In the genomic region with DNA sequence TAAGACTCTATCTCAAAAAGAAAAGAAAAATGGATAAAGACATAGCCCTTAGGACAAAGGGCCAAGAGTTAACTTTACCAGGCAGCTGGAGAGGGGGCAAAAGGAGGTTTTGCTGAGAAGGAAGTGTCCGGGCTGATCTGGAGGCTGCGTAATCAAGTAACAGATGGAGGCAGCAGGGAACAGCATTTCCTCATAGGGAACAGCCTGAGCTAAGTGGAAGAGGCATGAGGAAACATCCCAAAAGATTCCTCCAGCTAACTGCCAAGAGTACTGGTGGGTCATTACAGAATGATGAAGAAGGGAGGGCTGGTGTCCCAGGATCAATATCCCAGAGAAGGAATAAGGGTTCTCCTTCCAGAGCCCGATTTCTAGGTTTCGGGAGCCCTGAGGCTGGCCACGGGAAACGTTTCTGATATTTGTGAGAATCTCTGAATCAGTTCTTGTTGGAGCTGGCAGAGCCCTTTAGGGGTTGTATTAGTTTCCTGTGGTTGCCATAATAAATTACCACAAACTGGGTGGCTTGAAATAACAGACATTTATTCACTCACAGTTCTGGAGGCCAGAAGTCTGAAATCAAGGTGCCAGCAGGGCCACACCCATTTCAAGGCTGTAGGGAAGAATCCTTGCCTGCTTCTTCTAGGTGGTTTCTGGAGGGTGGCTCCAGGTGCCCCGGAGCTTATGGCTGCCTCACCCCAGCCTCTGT, we compare ENCODE assay signal across 1 cellular context.
A peak's percentile ranks its signal among the peaks of the same experiment; 100 is the strongest.
TF ChIP-seq lines count a peak whose summit lies in the region.

No MANE protein-coding gene starts in this region.

TF ChIP-seq in IMR-90, 13 proteins besides CTCF, POLR2A, EP300 and RAD21:
- peak; percentile 87 for TF ChIP-seq RCOR1 (IDR thresholded peaks at IDR 0.05; ENCODE audit: insufficient replicate concordance, low read length)
- no peak for TF ChIP-seq MXI1 (IDR thresholded peaks at IDR 0.05; ENCODE audit: borderline replicate concordance, low read depth, low read length)
